ENCODE assay signal across 1 cellular context in genomic region chr15:101176625-101177024, GRCh38.
A peak's percentile ranks its signal among the peaks of the same experiment; 100 is the strongest.
TF ChIP-seq lines count a peak whose summit lies in the region.

No MANE protein-coding gene starts in this region.

TF ChIP-seq in K562, 482 proteins besides CTCF, POLR2A, EP300 and RAD21 (continued from another document):
- TF ChIP-seq ATF3 (IDR thresholded peaks at IDR 0.05) = peak; percentile 27; the same call in 1 of the 2 replicates
- no peak for TF ChIP-seq ATF3 (CRISPR knock-in tag; conservative IDR thresholded peaks at IDR 0.05)
- no peak for TF ChIP-seq ERF (CRISPR knock-in tag; IDR thresholded peaks at IDR 0.05)
